8 cellular contexts compared by ENCODE assay signal in the genomic region with DNA sequence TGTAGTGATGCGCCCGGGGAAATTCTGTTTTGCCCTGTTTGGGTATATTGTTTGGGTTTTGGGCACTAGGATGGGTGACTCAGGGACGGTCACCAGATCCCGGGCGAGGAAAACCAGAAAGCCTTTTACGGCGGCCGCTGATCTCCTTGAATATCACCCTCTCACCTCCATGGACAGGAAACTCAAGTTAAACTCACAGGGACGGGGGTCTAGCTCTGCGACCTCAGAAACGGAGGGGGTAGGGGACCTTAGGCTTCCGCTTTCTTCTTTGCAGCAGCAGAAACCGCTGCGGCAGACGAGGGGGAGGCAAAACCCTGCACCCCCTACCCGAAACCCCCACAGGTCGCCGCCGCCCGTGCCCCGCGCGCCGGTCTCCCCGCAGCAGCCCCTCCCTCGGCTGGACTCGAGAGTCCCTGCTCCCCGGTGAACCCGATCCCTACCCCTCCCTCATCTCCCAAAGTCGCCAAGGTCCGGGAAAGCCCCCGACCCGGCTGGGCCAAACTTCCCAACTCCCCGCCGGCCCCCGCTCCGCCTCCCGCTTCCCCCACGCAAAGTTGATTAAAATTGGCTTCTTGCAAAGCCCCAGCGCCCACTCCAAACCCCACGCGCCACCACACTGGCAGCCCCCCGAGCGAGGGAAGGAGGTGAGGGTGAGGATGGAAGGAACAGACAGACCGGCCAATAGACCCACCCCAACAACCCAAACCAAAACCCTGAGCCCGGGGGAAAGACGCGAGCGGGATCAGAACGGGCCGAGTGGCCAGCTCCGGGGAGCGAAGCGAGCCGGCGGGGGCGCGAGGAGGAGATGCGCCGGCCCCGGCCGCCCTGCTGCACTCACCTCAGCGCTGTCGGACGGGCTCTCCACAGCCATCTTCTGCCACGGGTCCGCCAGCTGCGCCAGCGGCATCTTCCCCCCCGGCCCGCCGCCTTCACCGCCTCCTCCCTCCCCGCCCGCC. TPM values are rescaled to one million over a fixed set of nuclear protein-coding genes. Genes with fewer than 3 reads are reported as not detected.
A peak's percentile ranks its signal among the peaks of the same experiment; 100 is the strongest.
DNase-seq lines count a peak whose midpoint lies in the region; ATAC-seq and TF ChIP-seq lines count a peak whose summit lies in the region.

No MANE protein-coding gene starts in this region.

- H3K27ac Mint-ChIP-seq in T-helper 1 cell treated with Interleukin-12 subunit alpha and Interleukin-12 subunit beta and Interleukin-4 antibody, amounts not matched to agents 30 μg/mL and 1 μg/mL, for 36 hours = peak overlapping the region; percentile 96
- H3K27ac Mint-ChIP-seq in immature natural killer cell = peak overlapping the region; percentile 90 to 97 (median 96)

- no peaks in the 10 kb centered on the region for H3K36me3 ChIP-seq in brain microvascular endothelial cell (replicated peaks)

- peak overlapping the region; percentile 70 for H3K4me3 ChIP-seq in brain microvascular endothelial cell (ENCODE audit: low read depth, low read length)

- peak; percentile 73 for DNase-seq in activated effector memory CD4-positive, alpha-beta T cell treated with anti-CD3 and anti-CD28 coated beads, Interleukin-2, amount 50 U/mL, for 16 hours
- no peak for DNase-seq in activated effector memory CD4-positive, alpha-beta T cell treated with Interleukin-2 at 50 U/mL for 16 hours
- DNase-seq in brain microvascular endothelial cell = no peak
- peak; percentile 26 to 44 (median 41) for DNase-seq in immature natural killer cell
- peak; percentile 33 for DNase-seq in stimulated activated CD4-positive, alpha-beta T cell treated with anti-CD3 and anti-CD28 coated beads, Interleukin-4, amount 100 ng/mL, for 1 hour
- DNase-seq in SKM-1 treated with dmso at 0.1 percent for 144 hours (lab: John Stamatoyannopoulos, UW; ENCODE audit: unreplicated experiment) = no peak

- H3K36me3 Mint-ChIP-seq in T-helper 1 cell treated with Interleukin-12 subunit alpha and Interleukin-12 subunit beta and Interleukin-4 antibody, amounts not matched to agents 30 μg/mL and 1 μg/mL, for 36 hours (ENCODE audit: low read depth) = peaks cover 9% of the 10 kb centered on the region
- H3K36me3 Mint-ChIP-seq in immature natural killer cell = no peaks in the 10 kb centered on the region

- H3K9me3 Mint-ChIP-seq in T-helper 1 cell treated with Interleukin-12 subunit alpha and Interleukin-12 subunit beta and Interleukin-4 antibody, amounts not matched to agents 30 μg/mL and 1 μg/mL, for 36 hours = no peaks in the 10 kb centered on the region
- no peaks in the 10 kb centered on the region for H3K9me3 Mint-ChIP-seq in immature natural killer cell

- H3K4me1 Mint-ChIP-seq in T-helper 1 cell treated with Interleukin-12 subunit alpha and Interleukin-12 subunit beta and Interleukin-4 antibody, amounts not matched to agents 30 μg/mL and 1 μg/mL, for 36 hours (ENCODE audit: low read depth) = peaks cover 18% of the 10 kb centered on the region
- peaks cover 31 to 42% of the 10 kb centered on the region in 2 donors for H3K4me1 Mint-ChIP-seq in immature natural killer cell

- peak; percentile 17 for ATAC-seq in HG03095 (IDR thresholded peaks at IDR 0.05; ENCODE audit: unreplicated experiment)

- H3K27me3 Mint-ChIP-seq in T-helper 1 cell treated with Interleukin-12 subunit alpha and Interleukin-12 subunit beta and Interleukin-4 antibody, amounts not matched to agents 30 μg/mL and 1 μg/mL, for 36 hours (ENCODE audit: low read depth) = peaks cover 7% of the 10 kb centered on the region
- peaks cover 5 to 20% (median 12%) of the 10 kb centered on the region in 3 donors for H3K27me3 Mint-ChIP-seq in immature natural killer cell (ENCODE audit: low read depth in 3 of 3)

- in situ Hi-C loops in brain microvascular endothelial cell (cut with HindIII; ENCODE audit: low pct_ligation_motif_present, low sequenced_read_pairs) = no loop called here

- no peaks in the 10 kb centered on the region for H3K27me3 ChIP-seq in brain microvascular endothelial cell (replicated peaks)

- TF ChIP-seq CTCF in brain microvascular endothelial cell (IDR thresholded peaks at IDR 0.05; ENCODE audit: low read depth, low read length, missing control alignments) = no peak

- peak overlapping the region; percentile 87 for H3K27ac ChIP-seq in brain microvascular endothelial cell

- peak overlapping the region; percentile 98 for H3K4me3 Mint-ChIP-seq in T-helper 1 cell treated with Interleukin-12 subunit alpha and Interleukin-12 subunit beta and Interleukin-4 antibody, amounts not matched to agents 30 μg/mL and 1 μg/mL, for 36 hours
- H3K4me3 Mint-ChIP-seq in immature natural killer cell = peak overlapping the region; percentile 94 to 99 (median 96)

RNA-seq across cellular contexts. Expression of gene RPS6KA3, which starts 0.7 kb away (rescaled TPM):
- 10 to 100 TPM; 16.9 to 38.7 (median 28.4) TPM for polyA plus RNA-seq in immature natural killer cell

Comparison
In these comparisons a context has a peak if more than half of its experiments do, and no peak if none do; other contexts are left out.
1. DNase-seq: peak in activated effector memory CD4-positive, alpha-beta T cell treated with anti-CD3 and anti-CD28 coated beads, Interleukin-2, amount 50 U/mL, for 16 hours (single experiment), immature natural killer cell (3 of 3) and stimulated activated CD4-positive, alpha-beta T cell treated with anti-CD3 and anti-CD28 coated beads, Interleukin-4, amount 100 ng/mL, for 1 hour (single experiment); none in activated effector memory CD4-positive, alpha-beta T cell treated with Interleukin-2 at 50 U/mL for 16 hours (single experiment), brain microvascular endothelial cell (single experiment) and SKM-1 treated with dmso at 0.1 percent for 144 hours (single experiment).